ENCODE assay signal across 12 cellular contexts in genomic region chr20:45611054-45611453, GRCh38. TPM values are rescaled to one million over a fixed set of nuclear protein-coding genes. Genes with fewer than 3 reads are reported as not detected.
DNase-seq lines count a peak whose midpoint lies in the region; ATAC-seq, FAIRE-seq and TF ChIP-seq lines count a peak whose summit lies in the region.
"Had no signal": no experiment of that assay in that cellular context is flagged by ENCODE, and none has a peak within 500 bp of the region (broad histone marks: within the 10 kb centered on the region; RNA-seq: fewer than 3 reads in every experiment).

No MANE protein-coding gene starts in this region.

- H3K27me3 ChIP-seq in A673 (replicated peaks; ENCODE audit: insufficient read depth, low read depth, low read length, poor library complexity) (no peaks in the 10 kb centered on the region), body of pancreas (no peaks in the 10 kb centered on the region)

- peaks cover 11% of the 10 kb centered on the region for H3K9me3 Mint-ChIP-seq in activated T-cell treated with anti-CD3 and anti-CD28 coated beads, Interleukin-2, amount 50 U/mL, for 4 hours

- CTCF ChIA-PET in A673 (lab: Charles Lee) (no interaction called here), HEK293 (lab: Yijun Ruan, JAX) (interaction anchor here (0.7 to 1.1 kb wide), 4 partner anchors 27 to 515 kb away, joined by 3 to 5 read pairs (median 3); no protein-coding TSS in a partner anchor)

- no peak overlapping the region for H3K4me3 ChIP-seq in A673 (ENCODE audit: low read depth, low read length, poor library complexity, severe bottlenecking)
- no peak overlapping the region for H3K4me3 ChIP-seq in HEK293 (ENCODE audit: low read depth, low read length)
- H3K4me3 ChIP-seq in body of pancreas: no peak overlapping the region

- DNase-seq in A673 (ENCODE audit: low spot score) (peak; percentile 55), left kidney (ENCODE audit: low read depth, low spot score) (peak; percentile 69), KG1 (lab: John Stamatoyannopoulos, UW) (no peak), body of pancreas (no peak), frontal cortex (ENCODE audit: low spot score in 2 of 2) (no peak), NCI-H2171 treated with DMSO at 0.1 percent for 48 hours (lab: John Stamatoyannopoulos, UW) (no peak)
- DNase-seq in activated T-cell treated with anti-CD3 and anti-CD28 coated beads, Interleukin-2, amount 50 U/mL, for 4 hours: no peak
- DNase-seq: GDM1, NCI-H1092 treated with DMSO at 0.1 percent for 48 hours had no signal

- POLR2A ChIA-PET in A673 (lab: Charles Lee; ENCODE audit: low non-redundant PET): no interaction called here
- POLR2A ChIA-PET in HEK293 (lab: Yijun Ruan, JAX): no interaction called here

- H3K27ac ChIP-seq in A673 (ENCODE audit: low read depth, low read length, poor library complexity, severe bottlenecking) (no peak overlapping the region), HEK293 (ENCODE audit: extremely low read depth, low read depth, low read length) (no peak overlapping the region), body of pancreas (no peak overlapping the region)

- H3K36me3 ChIP-seq in A673 (ENCODE audit: insufficient read depth, low read length, poor library complexity, severe bottlenecking) (no peaks in the 10 kb centered on the region), HEK293 (ENCODE audit: control insufficient read depth in 2 of 2, insufficient read depth in 1 of 2, low read length in 2 of 2) (no peaks in the 10 kb centered on the region), body of pancreas (replicated peaks in 1 of 2; ENCODE audit: insufficient read depth in 1 of 2, low read depth in 2 of 2) (no peaks in the 10 kb centered on the region)

- H3K36me3 Mint-ChIP-seq in activated T-cell treated with anti-CD3 and anti-CD28 coated beads, Interleukin-2, amount 50 U/mL, for 4 hours (ENCODE audit: insufficient read depth): no peaks in the 10 kb centered on the region

- H3K9me3 ChIP-seq in A673 (ENCODE audit: low read depth, low read length, poor library complexity, severe bottlenecking) (no peaks in the 10 kb centered on the region), HEK293 (ENCODE audit: control insufficient read depth, insufficient read depth, low read depth, low read length) (no peaks in the 10 kb centered on the region), body of pancreas (peaks cover 0 to 7% (median 0%) of the 10 kb centered on the region in 3 donors)

- H3K4me3 Mint-ChIP-seq in activated T-cell treated with anti-CD3 and anti-CD28 coated beads, Interleukin-2, amount 50 U/mL, for 4 hours: no peak overlapping the region

- TF ChIP-seq CTCF in A673 (conservative IDR thresholded peaks at IDR 0.05; ENCODE audit: low read depth, low read length): no peak
- TF ChIP-seq CTCF in HEK293 (tag by site-specific recombination; IDR thresholded peaks at IDR 0.05): no peak
- no peak for TF ChIP-seq CTCF in body of pancreas (IDR thresholded peaks at IDR 0.05)

- peak; percentile 77 to 80 for ATAC-seq in activated T-cell treated with anti-CD3 and anti-CD28 coated beads, Interleukin-2, amount 50 U/mL, for 4 hours
- no peak for ATAC-seq in body of pancreas

- FAIRE-seq in frontal cortex (lab: Jason Lieb, UNC): no peak

- H3K27me3 Mint-ChIP-seq in activated T-cell treated with anti-CD3 and anti-CD28 coated beads, Interleukin-2, amount 50 U/mL, for 4 hours (ENCODE audit: low read depth): peaks cover 4% of the 10 kb centered on the region

- intact Hi-C loops in A673 (cut with micrococcal nuclease; ENCODE audit: unreplicated experiment) (no loop called here), body of pancreas (cut with DNase I) (no loop called here)

- H3K4me1 ChIP-seq in A673 (ENCODE audit: insufficient read depth, low read length, poor library complexity, severe bottlenecking) (no peaks in the 10 kb centered on the region), HEK293 (ENCODE audit: control insufficient read depth, insufficient read depth, low read length) (no peaks in the 10 kb centered on the region), body of pancreas (no peaks in the 10 kb centered on the region)

- H3K4me1 Mint-ChIP-seq in activated T-cell treated with anti-CD3 and anti-CD28 coated beads, Interleukin-2, amount 50 U/mL, for 4 hours (ENCODE audit: low read depth): peaks cover 12% of the 10 kb centered on the region

- 50 to 67% methylated on average over 4 of the region's 4 CpGs for WGBS in body of pancreas, 2 donors

- TF ChIP-seq POLR2A in body of pancreas (IDR thresholded peaks at IDR 0.05): no peak

- no TSS peak for BruUV-seq in A673 (replicated peaks; lab: Mats Ljungman, UMichigan)

TF ChIP-seq in HEK293, 187 proteins besides CTCF, POLR2A, EP300 and RAD21:
- TF ChIP-seq EGR2 (tag by site-specific recombination; IDR thresholded peaks at IDR 0.05; ENCODE audit: low read depth) (peak; percentile 90), RBAK (tag by site-specific recombination; IDR thresholded peaks at IDR 0.05) (no peak), ZNF214 (tag by site-specific recombination; IDR thresholded peaks at IDR 0.05; ENCODE audit: borderline replicate concordance) (no peak), ZSCAN30 (tag by site-specific recombination; IDR thresholded peaks at IDR 0.05) (no peak), ZFHX2 (tag by site-specific recombination; conservative IDR thresholded peaks at IDR 0.05) (peak; percentile 88)

RNA-seq across cellular contexts. Expression of gene WFDC10A, which starts 18.5 kb away (rescaled TPM):
- total RNA-seq in A673 (2021): not detected in 2 replicates
- total RNA-seq in activated T-cell treated with anti-CD3 and anti-CD28 coated beads, Interleukin-2, amount 50 U/mL, for 4 hours: not detected
- total RNA-seq in body of pancreas: not detected
- total RNA-seq in frontal cortex: not detected
- total RNA-seq: cerebellum, lung microvascular endothelial cell had no signal

RNA-seq across cellular contexts. Expression of gene WFDC9, which starts 20.0 kb away (rescaled TPM):
- total RNA-seq in A673 (2021) (not detected in 2 replicates), body of pancreas (not detected), frontal cortex (not detected)
- total RNA-seq in activated T-cell treated with anti-CD3 and anti-CD28 coated beads, Interleukin-2, amount 50 U/mL, for 4 hours: not detected
- total RNA-seq: cerebellum, lung microvascular endothelial cell had no signal

RNA-seq across cellular contexts. Expression of gene WFDC8, which starts 32.0 kb away (rescaled TPM):
- total RNA-seq in A673 (2021) (not detected in 2 replicates), body of pancreas (not detected), frontal cortex (not detected)
- not detected for total RNA-seq in activated T-cell treated with anti-CD3 and anti-CD28 coated beads, Interleukin-2, amount 50 U/mL, for 4 hours
- total RNA-seq: cerebellum, lung microvascular endothelial cell had no signal

RNA-seq across cellular contexts. Expression of gene WFDC11, which starts 59.0 kb away (rescaled TPM):
- not detected in 2 replicates for total RNA-seq in A673 (2021)
- total RNA-seq in activated T-cell treated with anti-CD3 and anti-CD28 coated beads, Interleukin-2, amount 50 U/mL, for 4 hours: not detected
- total RNA-seq in body of pancreas: not detected
- total RNA-seq in frontal cortex: not detected
- total RNA-seq: cerebellum, lung microvascular endothelial cell had no signal

Comparison
In these comparisons a context has a peak if more than half of its experiments do, and no peak if none do; other contexts are left out.
1. DNase-seq: peak in A673 (single experiment) and left kidney (single experiment); none in activated T-cell treated with anti-CD3 and anti-CD28 coated beads, Interleukin-2, amount 50 U/mL, for 4 hours (single experiment), KG1 (single experiment), body of pancreas (0 of 4), frontal cortex (0 of 2) and NCI-H2171 treated with DMSO at 0.1 percent for 48 hours (single experiment).